In the genomic region with DNA sequence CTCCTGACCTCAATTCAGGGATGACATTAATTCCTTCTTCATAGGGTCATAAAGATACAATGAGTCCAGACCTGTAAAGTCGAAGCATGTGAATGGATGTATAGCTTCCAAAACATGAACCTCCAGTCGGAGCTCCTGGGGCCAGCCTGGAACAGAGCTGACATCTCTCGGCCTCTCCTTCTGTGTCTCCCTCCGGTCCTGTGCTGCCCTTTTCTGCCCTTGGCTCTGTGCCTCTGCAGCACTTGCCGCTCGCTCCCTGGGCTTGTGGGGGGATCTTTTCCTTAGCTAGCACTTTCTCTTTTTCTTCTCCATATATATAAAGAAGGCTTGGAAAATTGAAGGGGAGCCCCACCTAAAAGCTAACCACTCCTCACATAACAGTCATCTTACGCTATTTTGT, we compare ENCODE assay signal across 22 cellular contexts.
"Had no signal": no experiment of that assay in that cellular context is flagged by ENCODE, and none has a peak within 500 bp of the region (broad histone marks: within the 10 kb centered on the region; RNA-seq: fewer than 3 reads in every experiment).

No MANE protein-coding gene starts in this region.

- H3K9me3 Mint-ChIP-seq: activated B cell treated with CpG ODN at 0.5 μM for 24 hours; activated CD4-positive, alpha-beta T cell treated with anti-CD3 and anti-CD28 coated beads, Interleukin-2, amount 10 ng/mL, durations not matched to agents 24 days and 14 days; activated naive CD4-positive, alpha-beta T cell treated with anti-CD3 and anti-CD28 coated beads, Interleukin-2, amount 10 ng/mL, durations not matched to agents 7 days and 5 days; activated naive CD8-positive, alpha-beta T cell treated with anti-CD3 and anti-CD28 coated beads, Interleukin-2, amount 50 U/mL, for 24 hours; activated T-cell treated with anti-CD3 and anti-CD28 coated beads, Interleukin-2, amount 50 U/mL, for 4 hours; endodermal cell; nephron progenitor cell; stimulated activated naive CD8-positive, alpha-beta T cell treated with anti-CD3 and anti-CD28 coated beads, Interleukin-15, Interleukin-2, amounts not matched to agents 100 ng/mL and 50 ng/mL, for 24 hours had no signal

- H3K4me1 ChIP-seq: ascending aorta, breast epithelium had no signal

- DNase-seq: activated B cell treated with CpG ODN at 0.5 μM for 24 hours; activated CD4-positive, alpha-beta T cell treated with anti-CD3 and anti-CD28 coated beads, Interleukin-2, amount 10 ng/mL, durations not matched to agents 24 days and 14 days; activated CD8-positive, alpha-beta memory T cell treated with anti-CD3 and anti-CD28 coated beads, Interleukin-2, amount 50 U/mL, for 4 hours; activated effector memory CD4-positive, alpha-beta T cell treated with Interleukin-2 at 50 U/mL for 16 hours; activated naive CD4-positive, alpha-beta T cell treated with anti-CD3 and anti-CD28 coated beads, Interleukin-2, amount 10 ng/mL, durations not matched to agents 7 days and 5 days; activated naive CD8-positive, alpha-beta T cell treated with anti-CD3 and anti-CD28 coated beads, Interleukin-2, amount 50 U/mL, for 24 hours; activated T-cell treated with anti-CD3 and anti-CD28 coated beads, Interleukin-2, amount 50 U/mL, for 4 hours; endodermal cell; erythroblast; nephron progenitor cell; stimulated activated CD4-positive, alpha-beta T cell treated with anti-CD3 and anti-CD28 coated beads, Interleukin-12 subunit alpha, Interleukin-12 subunit beta, amount 100 ng/mL, for 4 hours; stimulated activated CD4-positive, alpha-beta T cell treated with anti-CD3 and anti-CD28 coated beads, Interleukin-1b, Interleukin-23, amount 100 ng/mL, for 48 hours; T-helper 1 cell; T-helper 9 cell; trophoblast cell had no signal

- ATAC-seq: activated naive CD8-positive, alpha-beta T cell treated with anti-CD3 and anti-CD28 coated beads, Interleukin-2, amount 50 U/mL, for 24 hours; activated T-cell treated with anti-CD3 and anti-CD28 coated beads, Interleukin-2, amount 50 U/mL, for 4 hours; left lobe of liver had no signal

- H3K36me3 Mint-ChIP-seq: activated naive CD4-positive, alpha-beta T cell treated with anti-CD3 and anti-CD28 coated beads, Interleukin-2, amount 10 ng/mL, durations not matched to agents 7 days and 5 days had no signal

- H3K27ac Mint-ChIP-seq: activated B cell treated with CpG ODN at 0.5 μM for 24 hours; activated CD4-positive, alpha-beta T cell treated with anti-CD3 and anti-CD28 coated beads, Interleukin-2, amount 10 ng/mL, durations not matched to agents 24 days and 14 days; activated naive CD4-positive, alpha-beta T cell treated with anti-CD3 and anti-CD28 coated beads, Interleukin-2, amount 10 ng/mL, durations not matched to agents 7 days and 5 days; activated naive CD8-positive, alpha-beta T cell treated with anti-CD3 and anti-CD28 coated beads, Interleukin-2, amount 50 U/mL, for 24 hours; stimulated activated naive CD8-positive, alpha-beta T cell treated with anti-CD3 and anti-CD28 coated beads, Interleukin-15, Interleukin-2, amounts not matched to agents 100 ng/mL and 50 ng/mL, for 24 hours had no signal

- H3K27me3 Mint-ChIP-seq: activated B cell treated with CpG ODN at 0.5 μM for 24 hours; activated CD4-positive, alpha-beta T cell treated with anti-CD3 and anti-CD28 coated beads, Interleukin-2, amount 10 ng/mL, durations not matched to agents 24 days and 14 days; activated naive CD8-positive, alpha-beta T cell treated with anti-CD3 and anti-CD28 coated beads, Interleukin-2, amount 50 U/mL, for 24 hours; stimulated activated naive CD8-positive, alpha-beta T cell treated with anti-CD3 and anti-CD28 coated beads, Interleukin-15, Interleukin-2, amounts not matched to agents 100 ng/mL and 50 ng/mL, for 24 hours had no signal

- H3K27me3 ChIP-seq: ascending aorta, breast epithelium, suprapubic skin had no signal

- H3K36me3 ChIP-seq: breast epithelium had no signal

- H3K4me3 Mint-ChIP-seq: activated B cell treated with CpG ODN at 0.5 μM for 24 hours; activated CD4-positive, alpha-beta T cell treated with anti-CD3 and anti-CD28 coated beads, Interleukin-2, amount 10 ng/mL, durations not matched to agents 24 days and 14 days; activated naive CD4-positive, alpha-beta T cell treated with anti-CD3 and anti-CD28 coated beads, Interleukin-2, amount 10 ng/mL, durations not matched to agents 7 days and 5 days; activated naive CD8-positive, alpha-beta T cell treated with anti-CD3 and anti-CD28 coated beads, Interleukin-2, amount 50 U/mL, for 24 hours; activated T-cell treated with anti-CD3 and anti-CD28 coated beads, Interleukin-2, amount 50 U/mL, for 4 hours; endodermal cell; nephron progenitor cell; stimulated activated naive CD8-positive, alpha-beta T cell treated with anti-CD3 and anti-CD28 coated beads, Interleukin-15, Interleukin-2, amounts not matched to agents 100 ng/mL and 50 ng/mL, for 24 hours had no signal

- H3K27ac ChIP-seq: ascending aorta, breast epithelium, suprapubic skin had no signal

- H3K9me3 ChIP-seq: ascending aorta, breast epithelium, suprapubic skin had no signal

- FAIRE-seq: frontal cortex, keratinocyte had no signal

- H3K4me3 ChIP-seq: ascending aorta, breast epithelium, suprapubic skin had no signal
